In genomic region chr13:41313659-41314197, GRCh38 we compare ENCODE assay signal across 10 cellular contexts. TPM values are rescaled to one million over a fixed set of nuclear protein-coding genes. Genes with fewer than 3 reads are reported as not detected.
DNase-seq lines count a peak whose midpoint lies in the region; ATAC-seq and TF ChIP-seq lines count a peak whose summit lies in the region.
"Had no signal": no experiment of that assay in that cellular context is flagged by ENCODE, and none has a peak within 500 bp of the region (broad histone marks: within the 10 kb centered on the region; RNA-seq: fewer than 3 reads in every experiment).

No MANE protein-coding gene starts in this region.

- DNase-seq in right cardiac atrium (no peak), cardiac septum (ENCODE audit: low spot score) (no peak), foreskin fibroblast (peak in 1 of 2 donors; percentile 12), type B pancreatic cell (ENCODE audit: extremely low spot score, unreplicated experiment) (no peak), foreskin melanocyte (no peak), NCI-H2171 (lab: John Stamatoyannopoulos, UW) (no peak)
- DNase-seq in T-helper 2 cell treated with Interferon-gamma antibody and Interleukin-4, amounts not matched to agents 5 μg/mL and 100 μg/mL, for 36 hours (ENCODE audit: low spot score): no peak
- DNase-seq in activated CD4-positive, alpha-beta T cell treated with anti-CD3 and anti-CD28 coated beads, Interleukin-2, amount 50 U/mL, for 48 hours: no peak
- DNase-seq: activated effector memory CD4-positive, alpha-beta T cell treated with Interleukin-2 at 50 U/mL for 16 hours; SIG-M5 had no signal

- H3K4me3 Mint-ChIP-seq in T-helper 2 cell treated with Interferon-gamma antibody and Interleukin-4, amounts not matched to agents 5 μg/mL and 100 μg/mL, for 36 hours: peak overlapping the region; percentile 48
- peak overlapping the region; percentile 77 for H3K4me3 Mint-ChIP-seq in type B pancreatic cell

- H3K4me1 Mint-ChIP-seq in T-helper 2 cell treated with Interferon-gamma antibody and Interleukin-4, amounts not matched to agents 5 μg/mL and 100 μg/mL, for 36 hours (ENCODE audit: low read depth): peaks cover 33% of the 10 kb centered on the region
- H3K4me1 Mint-ChIP-seq in type B pancreatic cell (ENCODE audit: unreplicated experiment): peaks cover 16% of the 10 kb centered on the region

- no peaks in the 10 kb centered on the region for H3K9me3 Mint-ChIP-seq in T-helper 2 cell treated with Interferon-gamma antibody and Interleukin-4, amounts not matched to agents 5 μg/mL and 100 μg/mL, for 36 hours
- no peaks in the 10 kb centered on the region for H3K9me3 Mint-ChIP-seq in type B pancreatic cell

- ATAC-seq in right cardiac atrium: no peak

- H3K27ac Mint-ChIP-seq in T-helper 2 cell treated with Interferon-gamma antibody and Interleukin-4, amounts not matched to agents 5 μg/mL and 100 μg/mL, for 36 hours: no peak overlapping the region
- no peak overlapping the region for H3K27ac Mint-ChIP-seq in type B pancreatic cell

- H3K4me1 ChIP-seq in right cardiac atrium (ENCODE audit: control insufficient read depth, insufficient read depth, low read length): peaks cover 8% of the 10 kb centered on the region

- TF ChIP-seq CTCF in foreskin fibroblast (IDR thresholded peaks at IDR 0.05; ENCODE audit: low read depth, low read length): no peak
- TF ChIP-seq CTCF in type B pancreatic cell (conservative IDR thresholded peaks at IDR 0.05): no peak

- no peaks in the 10 kb centered on the region for H3K27me3 Mint-ChIP-seq in T-helper 2 cell treated with Interferon-gamma antibody and Interleukin-4, amounts not matched to agents 5 μg/mL and 100 μg/mL, for 36 hours (ENCODE audit: low read depth)
- no peaks in the 10 kb centered on the region for H3K27me3 Mint-ChIP-seq in type B pancreatic cell

- no peak overlapping the region for H3K4me3 ChIP-seq in right cardiac atrium (ENCODE audit: low read length)
- H3K4me3 ChIP-seq in foreskin fibroblast (ENCODE audit: low read depth in 1 of 2, low read length in 2 of 2): peak overlapping the region; percentile 87 to 97

- intact Hi-C loops in right cardiac atrium (cut with DNase I) (no loop called here), cardiac septum (cut with DNase I) (no loop called here)

- 86% methylated on average over 6 of the region's 6 CpGs for WGBS in right cardiac atrium

- no peaks in the 10 kb centered on the region for H3K27me3 ChIP-seq in right cardiac atrium (ENCODE audit: control insufficient read depth, insufficient read depth)

- peaks cover 12% of the 10 kb centered on the region for H3K36me3 Mint-ChIP-seq in T-helper 2 cell treated with Interferon-gamma antibody and Interleukin-4, amounts not matched to agents 5 μg/mL and 100 μg/mL, for 36 hours (ENCODE audit: low read depth)
- peaks cover 13% of the 10 kb centered on the region for H3K36me3 Mint-ChIP-seq in type B pancreatic cell

- H3K9me3 ChIP-seq in right cardiac atrium (ENCODE audit: control insufficient read depth, low read length): no peaks in the 10 kb centered on the region

- H3K27ac ChIP-seq in right cardiac atrium (ENCODE audit: low read length): peak overlapping the region; percentile 13

RNA-seq across cellular contexts. Expression of gene NAA16, which starts 2.7 kb away (rescaled TPM):
- 10 to 100 TPM; 10.3 to 14.2 (median 13.4) TPM for total RNA-seq in right cardiac atrium
- 6.3 TPM for polyA plus RNA-seq in right cardiac atrium
- 10.2 TPM for total RNA-seq in cardiac septum
- 19.0 and 44.6 TPM in 2 replicates for total RNA-seq in type B pancreatic cell (ENCODE audit: low replicate concordance)

RNA-seq across cellular contexts. Expression of gene MTRF1, which starts 50.4 kb away (rescaled TPM):
- total RNA-seq in right cardiac atrium (10 to 100 TPM; 11.0 to 14.3 (median 12.3) TPM), cardiac septum (8.5 TPM), type B pancreatic cell (ENCODE audit: low replicate concordance) (14.4 and 18.2 TPM in 2 replicates)
- 12.6 TPM for polyA plus RNA-seq in right cardiac atrium
